ENCODE assay signal across 12 cellular contexts in the genomic region with DNA sequence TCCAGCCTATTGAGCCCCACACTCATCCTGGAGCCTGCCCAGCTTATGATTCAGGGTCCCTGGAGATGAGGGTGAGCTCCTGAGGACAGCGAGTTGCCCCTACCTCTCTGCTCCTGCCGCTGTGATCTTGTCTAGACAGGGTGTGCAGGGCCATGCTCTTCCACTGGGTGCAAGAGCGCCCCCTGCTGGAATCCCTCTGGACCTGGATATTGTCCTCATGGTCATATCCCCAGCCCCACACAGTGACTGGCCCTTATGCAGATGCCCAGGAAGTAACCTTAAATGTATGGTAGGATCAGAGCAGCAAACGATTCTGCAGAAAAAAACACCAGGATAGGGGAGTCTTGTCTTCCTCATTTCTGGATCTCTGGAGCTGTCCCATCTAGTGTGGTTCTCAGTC. TPM values are rescaled to one million over a fixed set of nuclear protein-coding genes. Genes with fewer than 3 reads are reported as not detected.
DNase-seq lines count a peak whose midpoint lies in the region; ATAC-seq, FAIRE-seq and TF ChIP-seq lines count a peak whose summit lies in the region.
"Not testable (repeated sequence)": the region's sequence is repeated elsewhere in the genome, so short reads cannot be mapped to it uniquely, and the experiment has no call there.
"Had no signal": no experiment of that assay in that cellular context is flagged by ENCODE, and none has a peak within 500 bp of the region (broad histone marks: within the 10 kb centered on the region; RNA-seq: fewer than 3 reads in every experiment).

No MANE protein-coding gene starts in this region.

- POLR2A ChIA-PET in A549 (lab: Yijun Ruan, JAX); GM10248 (lab: Yijun Ruan, JAX): not testable (repeated sequence)

- DNase-seq in A549 (ENCODE audit: low read depth in 1 of 2, low spot score in 1 of 2) (peak in 1 of 2 experiments; percentile 32), Kasumi-1 (lab: John Stamatoyannopoulos, UW) (peak; percentile 17 to 26), SJCRH30 (peak; percentile 25 to 33)
- DNase-seq in GM10248 (ENCODE audit: extremely low spot score); endothelial cell (ENCODE audit: low spot score); kidney: not testable (repeated sequence)
- peak; percentile 39 to 56 for DNase-seq in activated T-cell treated with anti-CD3 and anti-CD28 coated beads, Interleukin-2, amount 50 U/mL, for 48 hours

- not testable (repeated sequence) for H3K27me3 Mint-ChIP-seq in endothelial cell (ENCODE audit: unreplicated experiment)

- H3K36me3 Mint-ChIP-seq in endothelial cell (ENCODE audit: low read depth, unreplicated experiment) = not testable (repeated sequence)

- H3K9me3 ChIP-seq in A549; SJCRH30 (replicated peaks); kidney (ENCODE audit: control insufficient read depth in 1 of 2, low read length in 2 of 2); parathyroid adenoma (ENCODE audit: control insufficient read depth, low read length): not testable (repeated sequence)

- not testable (repeated sequence) for TF ChIP-seq EP300 in A549 (IDR thresholded peaks at IDR 0.05)

- ATAC-seq in A549 = peak; percentile 72 to 90; a peak in 5 of 6 replicates

- CTCF ChIA-PET in A549 (lab: Yijun Ruan, JAX) = not testable (repeated sequence)
- CTCF ChIA-PET in GM10248 (lab: Yijun Ruan, JAX) = interaction anchor here (0.8 to 1.1 kb wide), 3 partner anchors 16 to 21 kb away, joined by 3 to 7 read pairs (median 4); no protein-coding TSS in a partner anchor

- H2AFZ ChIP-seq in parathyroid adenoma = not testable (repeated sequence)

- intact Hi-C loops in kidney (cut with DNase I) = not testable (repeated sequence)

- FAIRE-seq in A549 (lab: Jason Lieb, UNC); kidney (lab: Jason Lieb, UNC): not testable (repeated sequence)

- H3K36me3 ChIP-seq in SJCRH30; kidney (ENCODE audit: control insufficient read depth in 1 of 2, insufficient read depth in 2 of 2, low read length in 2 of 2); parathyroid adenoma (ENCODE audit: control insufficient read depth, insufficient read depth, low read length): not testable (repeated sequence)

- not testable (repeated sequence) for H3K4me2 ChIP-seq in A549; parathyroid adenoma (ENCODE audit: low read length)

- not testable (repeated sequence) for H3K4me3 ChIP-seq in A549; SJCRH30; kidney (ENCODE audit: low read length in 2 of 2); parathyroid adenoma (ENCODE audit: low read depth, low read length)

- H3K4me1 ChIP-seq in A549; SJCRH30; kidney (ENCODE audit: control insufficient read depth in 1 of 2, insufficient read depth in 1 of 2, low read depth in 1 of 2, low read length in 2 of 2); parathyroid adenoma: not testable (repeated sequence)

- not testable (repeated sequence) for H3K27ac ChIP-seq in A549; SJCRH30; kidney (ENCODE audit: low read depth in 2 of 2, low read length in 2 of 2); parathyroid adenoma

- not testable (repeated sequence) for H3K79me2 ChIP-seq in parathyroid adenoma

- H3K4me3 Mint-ChIP-seq in endothelial cell (ENCODE audit: unreplicated experiment) = not testable (repeated sequence)

- H3K27me3 ChIP-seq in SJCRH30; parathyroid adenoma (ENCODE audit: control insufficient read depth, insufficient read depth, low read length): not testable (repeated sequence)

- H3K9ac ChIP-seq in kidney (ENCODE audit: low read length in 2 of 2); parathyroid adenoma: not testable (repeated sequence)

- not testable (repeated sequence) for TF ChIP-seq POLR2A in A549 (IDR thresholded peaks at IDR 0.05; ENCODE audit: low read length)

- H3K9me3 Mint-ChIP-seq in endothelial cell (ENCODE audit: unreplicated experiment) = not testable (repeated sequence)

- not testable (repeated sequence) for H3K27ac Mint-ChIP-seq in endothelial cell (ENCODE audit: unreplicated experiment)

- H3K4me1 Mint-ChIP-seq in endothelial cell (ENCODE audit: unreplicated experiment) = peaks cover 52% of the 10 kb centered on the region

- TF ChIP-seq RAD21 in A549 (conservative IDR thresholded peaks at IDR 0.05 in 1 of 2, IDR thresholded peaks at IDR 0.05 in 1 of 2) = not testable (repeated sequence)

- 8% methylated on average over 3 of the region's 4 CpGs for WGBS in A549 (ENCODE audit: missing lambda C conversion rate)

- TF ChIP-seq CTCF in A549 (IDR thresholded peaks at IDR 0.05) (peak; percentile 36; the same call in 1 of the 3 replicates), GM10248 (IDR thresholded peaks at IDR 0.05; ENCODE audit: control extremely low read depth, extremely low read depth, low read depth, missing control alignments) (peak; percentile 29), endothelial cell (IDR thresholded peaks at IDR 0.05; ENCODE audit: unreplicated experiment) (peak; percentile 45), kidney (IDR thresholded peaks at IDR 0.05; ENCODE audit: borderline replicate concordance, extremely low read depth, insufficient read depth) (peak; percentile 15), parathyroid adenoma (IDR thresholded peaks at IDR 0.05) (peak; percentile 12)

RNA-seq across cellular contexts. Expression of a gene that starts 24.4 kb away (rescaled TPM):
- polyA plus RNA-seq in A549 (2011; rRNA removed) (25.4 and 27.0 TPM in 2 replicates), A549 (2017; fragmentation: RNase III; extraction: RNeasy Plus Mini Kit Qiagen cat#74134 plus additional on column Dnase treatment) (22.0 to 22.9 TPM (median 22.5 TPM) in 3 replicates), kidney (ENCODE audit: insufficient read depth, low read depth, low replicate concordance) (50.5 TPM)
- 28.5 and 35.1 TPM in 2 replicates for polyA plus RNA-seq in A549 (2012; cell fraction: cytosol; rRNA removed)
- 60.1 and 82.4 TPM in 2 replicates for polyA plus RNA-seq in A549 (2012; cell fraction: nucleus; rRNA removed)
- polyA minus RNA-seq in A549 (2011; rRNA and poly(A)+ RNA removed) = 60.2 and 84.9 TPM in 2 replicates
- total RNA-seq in SJCRH30 (2014; rRNA removed; shearing (Covaris generic)) = 40.5 and 41.3 TPM in 2 replicates
- total RNA-seq in endothelial cell (ENCODE audit: unreplicated experiment) (316 TPM), kidney (82.9 TPM)

RNA-seq across cellular contexts. Expression of a gene that starts 25.6 kb away (rescaled TPM):
- polyA plus RNA-seq in A549 (2011; rRNA removed) (not detected in 2 replicates), A549 (2017; fragmentation: RNase III; extraction: RNeasy Plus Mini Kit Qiagen cat#74134 plus additional on column Dnase treatment) (not detected in 3 replicates), kidney (ENCODE audit: insufficient read depth, low read depth, low replicate concordance) (not detected)
- polyA plus RNA-seq in A549 (2012; cell fraction: cytosol; rRNA removed) = not detected in 2 replicates
- not detected in 2 replicates for polyA plus RNA-seq in A549 (2012; cell fraction: nucleus; rRNA removed)
- not detected in 2 replicates for polyA minus RNA-seq in A549 (2011; rRNA and poly(A)+ RNA removed)
- not detected in 2 replicates for total RNA-seq in SJCRH30 (2014; rRNA removed; shearing (Covaris generic))
- total RNA-seq in endothelial cell (ENCODE audit: unreplicated experiment) (not detected), kidney (not detected)
- total RNA-seq: A172, breast epithelium, fibroblast of lung, posterior vena cava had no signal
- polyA plus RNA-seq: fibroblast of lung had no signal
